ENCODE assay signal across 22 cellular contexts in genomic region chr11:74284466-74284865, GRCh38. TPM values are rescaled to one million over a fixed set of nuclear protein-coding genes. Genes with fewer than 3 reads are reported as not detected.
"Had no signal": no experiment of that assay in that cellular context is flagged by ENCODE, and none has a peak within 500 bp of the region (broad histone marks: within the 10 kb centered on the region; RNA-seq: fewer than 3 reads in every experiment).

No MANE protein-coding gene starts in this region.

- H3K9ac ChIP-seq: parathyroid adenoma had no signal

- H3K27ac Mint-ChIP-seq: activated CD4-positive, alpha-beta memory T cell treated with anti-CD3 and anti-CD28 coated beads, Interleukin-2, amount 10 ng/mL, durations not matched to agents 7 days and 5 days; activated naive CD4-positive, alpha-beta T cell treated with anti-CD3 and anti-CD28 coated beads, Interleukin-2, amount 10 ng/mL, durations not matched to agents 7 days and 5 days; activated naive CD8-positive, alpha-beta T cell treated with anti-CD3 and anti-CD28 coated beads, Interleukin-2, amount 50 U/mL, for 24 hours; activated T-cell treated with anti-CD3 and anti-CD28 coated beads, Interleukin-2, amount 50 U/mL, for 72 hours; memory B cell; nephron progenitor cell had no signal

- H3K36me3 Mint-ChIP-seq: activated naive CD4-positive, alpha-beta T cell treated with anti-CD3 and anti-CD28 coated beads, Interleukin-2, amount 10 ng/mL, durations not matched to agents 7 days and 5 days; memory B cell had no signal

- DNase-seq: activated CD4-positive, alpha-beta memory T cell treated with anti-CD3 and anti-CD28 coated beads, Interleukin-2, amount 10 ng/mL, durations not matched to agents 7 days and 5 days; activated CD4-positive, alpha-beta T cell treated with anti-CD3 and anti-CD28 coated beads for 48 hours; activated effector memory CD4-positive, alpha-beta T cell treated with Interleukin-2 at 50 U/mL for 16 hours; activated naive CD4-positive, alpha-beta T cell treated with anti-CD3 and anti-CD28 coated beads, Interleukin-2, amount 10 ng/mL, durations not matched to agents 7 days and 5 days; activated naive CD8-positive, alpha-beta T cell treated with anti-CD3 and anti-CD28 coated beads, Interleukin-2, amount 50 U/mL, for 24 hours; activated T-cell treated with anti-CD3 and anti-CD28 coated beads, Interleukin-2, amount 50 U/mL, for 72 hours; cortex of kidney; gastrocnemius medialis; hypothalamus; left cardiac atrium; nephron progenitor cell; right cardiac atrium; stimulated activated CD4-positive, alpha-beta T cell treated with anti-CD3 and anti-CD28 coated beads, Interleukin-12 subunit alpha, Interleukin-12 subunit beta, amount 100 ng/mL, for 4 hours; stimulated activated CD4-positive, alpha-beta T cell treated with anti-CD3 and anti-CD28 coated beads, Interleukin-4, amount 100 ng/mL, for 4 hours; stimulated activated naive CD8-positive, alpha-beta T cell treated with anti-CD3 and anti-CD28 coated beads, Interleukin-15, Interleukin-2, amounts not matched to agents 100 U/mL and 50 U/mL, for 24 hours; T-helper 9 cell; upper lobe of left lung had no signal

- FAIRE-seq: endometrium, islet of Langerhans had no signal

- H3K27ac ChIP-seq: gastrocnemius medialis, parathyroid adenoma, upper lobe of left lung had no signal

- H3K9me3 ChIP-seq: gastrocnemius medialis, upper lobe of left lung had no signal

- H3K27me3 Mint-ChIP-seq: activated naive CD8-positive, alpha-beta T cell treated with anti-CD3 and anti-CD28 coated beads, Interleukin-2, amount 50 U/mL, for 24 hours; memory B cell had no signal

- H3K4me3 Mint-ChIP-seq: activated CD4-positive, alpha-beta memory T cell treated with anti-CD3 and anti-CD28 coated beads, Interleukin-2, amount 10 ng/mL, durations not matched to agents 7 days and 5 days; activated naive CD4-positive, alpha-beta T cell treated with anti-CD3 and anti-CD28 coated beads, Interleukin-2, amount 10 ng/mL, durations not matched to agents 7 days and 5 days; activated naive CD8-positive, alpha-beta T cell treated with anti-CD3 and anti-CD28 coated beads, Interleukin-2, amount 50 U/mL, for 24 hours; activated T-cell treated with anti-CD3 and anti-CD28 coated beads, Interleukin-2, amount 50 U/mL, for 72 hours; memory B cell; nephron progenitor cell had no signal

- H2AFZ ChIP-seq: parathyroid adenoma had no signal

- H3K36me3 ChIP-seq: gastrocnemius medialis, upper lobe of left lung had no signal

- H3K4me1 ChIP-seq: gastrocnemius medialis, parathyroid adenoma had no signal

- ATAC-seq: activated naive CD8-positive, alpha-beta T cell treated with anti-CD3 and anti-CD28 coated beads, Interleukin-2, amount 50 U/mL, for 24 hours; activated T-cell treated with anti-CD3 and anti-CD28 coated beads, Interleukin-2, amount 50 U/mL, for 72 hours; gastrocnemius medialis; left cardiac atrium; right cardiac atrium; stimulated activated naive CD8-positive, alpha-beta T cell treated with anti-CD3 and anti-CD28 coated beads, Interleukin-15, Interleukin-2, amounts not matched to agents 100 U/mL and 50 U/mL, for 24 hours had no signal

- H3K9me3 Mint-ChIP-seq: activated CD4-positive, alpha-beta memory T cell treated with anti-CD3 and anti-CD28 coated beads, Interleukin-2, amount 10 ng/mL, durations not matched to agents 7 days and 5 days; activated naive CD4-positive, alpha-beta T cell treated with anti-CD3 and anti-CD28 coated beads, Interleukin-2, amount 10 ng/mL, durations not matched to agents 7 days and 5 days; activated naive CD8-positive, alpha-beta T cell treated with anti-CD3 and anti-CD28 coated beads, Interleukin-2, amount 50 U/mL, for 24 hours; activated T-cell treated with anti-CD3 and anti-CD28 coated beads, Interleukin-2, amount 50 U/mL, for 72 hours; memory B cell; nephron progenitor cell had no signal

- H3K79me2 ChIP-seq: parathyroid adenoma had no signal

- H3K4me3 ChIP-seq: gastrocnemius medialis, upper lobe of left lung had no signal

- H3K4me1 Mint-ChIP-seq: activated CD4-positive, alpha-beta memory T cell treated with anti-CD3 and anti-CD28 coated beads, Interleukin-2, amount 10 ng/mL, durations not matched to agents 7 days and 5 days; activated naive CD4-positive, alpha-beta T cell treated with anti-CD3 and anti-CD28 coated beads, Interleukin-2, amount 10 ng/mL, durations not matched to agents 7 days and 5 days; memory B cell had no signal

- H3K27me3 ChIP-seq: gastrocnemius medialis, upper lobe of left lung had no signal

RNA-seq across cellular contexts. Expression of gene P4HA3, which starts 27.0 kb away (rescaled TPM):
- total RNA-seq: activated CD4-positive, alpha-beta memory T cell treated with anti-CD3 and anti-CD28 coated beads, Interleukin-2, amount 10 ng/mL, durations not matched to agents 7 days and 5 days; activated T-cell treated with anti-CD3 and anti-CD28 coated beads, Interleukin-2, amount 50 U/mL, for 72 hours; T-helper 1 cell treated with Interleukin-12 subunit alpha and Interleukin-12 subunit beta and Interleukin-4 antibody, amounts not matched to agents 30 ng/mL and 1 ng/mL, for 36 hours had no signal
